In the genomic region with DNA sequence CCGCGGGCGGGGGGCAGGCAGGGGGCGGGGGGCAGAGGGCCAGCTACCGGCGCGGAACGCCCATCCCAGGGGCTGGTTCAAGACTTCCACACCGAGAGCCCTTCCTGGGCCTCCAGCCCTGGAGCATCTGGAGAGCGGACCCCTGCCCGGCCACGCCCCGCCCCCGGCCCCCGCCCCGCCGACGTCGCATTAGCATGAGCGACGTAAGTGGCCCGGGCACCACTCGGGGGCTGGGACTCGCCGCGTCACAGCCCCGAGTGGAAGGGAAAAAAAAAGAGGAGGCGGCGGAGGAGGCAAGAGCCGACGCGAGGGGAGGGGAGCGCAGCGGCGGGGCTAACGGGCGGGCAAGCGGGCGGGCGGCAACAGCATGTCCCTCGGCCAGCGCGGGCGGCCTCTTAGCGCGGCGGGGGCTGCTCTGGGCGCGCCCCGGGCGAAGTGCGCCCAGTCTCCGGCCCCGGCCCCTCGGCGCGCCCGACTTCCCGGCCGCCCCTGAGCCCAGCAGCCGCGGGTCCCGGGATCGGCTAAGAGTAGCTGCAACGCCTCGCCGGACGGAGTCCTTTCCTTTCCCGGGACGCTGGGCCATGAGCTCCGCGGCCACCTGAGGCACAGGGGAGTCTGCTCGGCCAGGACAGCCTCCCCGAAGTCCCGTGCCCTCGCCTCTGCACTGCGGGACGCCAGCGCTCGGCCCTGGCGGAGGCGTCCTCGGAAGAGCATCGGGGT, we compare ENCODE assay signal across 1 cellular context.
TF ChIP-seq lines count a peak whose summit lies in the region.

Gene SLC18A3, plus strand, starts transcription at position 296 of the 720 bp plus-strand sequence. CDS start 431 bp downstream, outside the sequence.

TF ChIP-seq in SK-N-SH treated with all-trans-retinoic acid at 6 μM for 48 hours, 23 proteins besides CTCF, POLR2A, EP300 and RAD21 (continued from another document):
- TF ChIP-seq POU6F1 (CRISPR knock-in tag; IDR thresholded peaks at IDR 0.05; ENCODE audit: borderline replicate concordance, low read depth) (no peak), ZC3H10 (CRISPR knock-in tag; IDR thresholded peaks at IDR 0.05) (no peak), ZNF70 (CRISPR knock-in tag; IDR thresholded peaks at IDR 0.05) (no peak)
TF ChIP-seq in SK-N-SH treated with all-trans-retinoic acid at 6 μM for 48 hours: peak in this region for 0.
